ENCODE assay signal across 8 cellular contexts in the genomic region with DNA sequence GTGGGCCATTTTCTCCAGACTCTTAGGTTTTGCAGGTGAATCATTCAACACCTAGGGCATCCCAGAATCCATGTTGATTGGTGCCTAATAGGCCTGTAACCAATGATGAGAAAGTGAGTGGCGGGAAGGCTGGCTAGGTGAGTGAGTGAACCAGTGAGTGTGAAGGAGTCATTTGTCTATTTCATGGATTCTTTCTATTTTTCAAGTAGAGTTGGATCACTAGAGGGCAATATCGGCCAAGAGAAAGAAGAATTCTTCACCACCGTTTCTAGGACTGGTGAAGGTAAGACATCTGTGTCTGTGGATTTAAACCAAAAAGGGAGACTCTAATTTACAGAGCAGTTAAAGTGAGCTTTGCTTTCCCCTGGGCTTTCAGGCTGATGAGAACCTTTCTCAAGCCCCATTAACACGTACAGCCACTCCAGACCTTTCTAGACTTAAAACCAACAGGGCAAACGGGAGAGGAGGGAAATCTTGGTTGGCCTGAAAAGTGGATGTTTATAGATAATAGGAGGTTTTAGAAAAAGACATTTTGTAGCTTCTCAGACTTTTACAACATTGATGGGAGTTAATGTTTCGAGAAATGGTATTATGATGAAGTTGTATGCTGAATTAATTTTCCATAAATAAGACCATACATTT.
DNase-seq lines count a peak whose midpoint lies in the region; ATAC-seq and TF ChIP-seq lines count a peak whose summit lies in the region.

No MANE protein-coding gene starts in this region.

- no peaks in the 10 kb centered on the region for H3K9me3 ChIP-seq in esophagus muscularis mucosa

- H3K27ac ChIP-seq in esophagus muscularis mucosa (replicated peaks in 1 of 4) = no peak overlapping the region

- H3K36me3 ChIP-seq in esophagus muscularis mucosa = no peaks in the 10 kb centered on the region

- peaks cover 0 to 23% (median 4%) of the 10 kb centered on the region in 4 donors for H3K27me3 ChIP-seq in esophagus muscularis mucosa

- no peaks in the 10 kb centered on the region for H3K4me1 Mint-ChIP-seq in stimulated activated effector memory CD8-positive, alpha-beta T cell treated with anti-CD3 and anti-CD28 coated beads, Interleukin-12 subunit alpha, Interleukin-12 subunit beta, amount 100 ng/mL, for 72 hours

- intact Hi-C loops in esophagus muscularis mucosa (cut with DNase I) = loop anchor here (5.0 kb wide), 2 partner anchors 473 to 543 kb away; a partner anchor contains a TSS

- no peaks in the 10 kb centered on the region for H3K4me1 ChIP-seq in esophagus muscularis mucosa

- peak; percentile 55 for ATAC-seq in stimulated activated effector memory CD8-positive, alpha-beta T cell treated with anti-CD3 and anti-CD28 coated beads, Interleukin-12 subunit alpha, Interleukin-12 subunit beta, amount 100 ng/mL, for 72 hours

- H3K27ac Mint-ChIP-seq in stimulated activated effector memory CD8-positive, alpha-beta T cell treated with anti-CD3 and anti-CD28 coated beads, Interleukin-12 subunit alpha, Interleukin-12 subunit beta, amount 100 ng/mL, for 72 hours = no peak overlapping the region

- H3K4me3 Mint-ChIP-seq in stimulated activated effector memory CD8-positive, alpha-beta T cell treated with anti-CD3 and anti-CD28 coated beads, Interleukin-12 subunit alpha, Interleukin-12 subunit beta, amount 100 ng/mL, for 72 hours = no peak overlapping the region

- no peaks in the 10 kb centered on the region for H3K36me3 Mint-ChIP-seq in stimulated activated effector memory CD8-positive, alpha-beta T cell treated with anti-CD3 and anti-CD28 coated beads, Interleukin-12 subunit alpha, Interleukin-12 subunit beta, amount 100 ng/mL, for 72 hours

- TF ChIP-seq CTCF in esophagus muscularis mucosa (IDR thresholded peaks at IDR 0.05) = peak in 1 of 3 experiments; percentile 17

- peak; percentile 60 for DNase-seq in A172 (ENCODE audit: low spot score)
- DNase-seq in EH (ENCODE audit: low read depth) = peak; percentile 76
- DNase-seq in Kasumi-1 (lab: John Stamatoyannopoulos, UW) = peak; percentile 54 to 60
- peak; percentile 38 to 75 for DNase-seq in SW 1271 (lab: John Stamatoyannopoulos, UW)
- DNase-seq in glomerular visceral epithelial cell (ENCODE audit: extremely low spot score) = peak; percentile 55
- no peak for DNase-seq in stimulated activated effector memory CD8-positive, alpha-beta T cell treated with anti-CD3 and anti-CD28 coated beads, Interleukin-12 subunit alpha, Interleukin-12 subunit beta, amount 100 ng/mL, for 72 hours (ENCODE audit: low spot score in 2 of 2)
- no peak for DNase-seq in GDM1 (lab: John Stamatoyannopoulos, UW)
- DNase-seq in esophagus muscularis mucosa (ENCODE audit: extremely low spot score) = no peak

- no peak overlapping the region for H3K4me3 ChIP-seq in esophagus muscularis mucosa

- 58% methylated on average over 6 of the region's 6 CpGs for WGBS in esophagus muscularis mucosa

- TF ChIP-seq POLR2A in esophagus muscularis mucosa (IDR thresholded peaks at IDR 0.05; ENCODE audit: low read depth) = no peak

- H3K9me3 Mint-ChIP-seq in stimulated activated effector memory CD8-positive, alpha-beta T cell treated with anti-CD3 and anti-CD28 coated beads, Interleukin-12 subunit alpha, Interleukin-12 subunit beta, amount 100 ng/mL, for 72 hours = no peaks in the 10 kb centered on the region

- no peak for TF ChIP-seq EP300 in esophagus muscularis mucosa (IDR thresholded peaks at IDR 0.05)

Comparison
In these comparisons a context has a peak if more than half of its experiments do, and no peak if none do; other contexts are left out.
1. DNase-seq: peak in A172 (single experiment), EH (single experiment), Kasumi-1 (2 of 2), SW 1271 (2 of 2) and glomerular visceral epithelial cell (single experiment); none in stimulated activated effector memory CD8-positive, alpha-beta T cell treated with anti-CD3 and anti-CD28 coated beads, Interleukin-12 subunit alpha, Interleukin-12 subunit beta, amount 100 ng/mL, for 72 hours (0 of 2), GDM1 (single experiment) and esophagus muscularis mucosa (single experiment).